ENCODE assay signal across 9 cellular contexts in genomic region chr6:106141441-106142237, GRCh38. TPM values are rescaled to one million over a fixed set of nuclear protein-coding genes. Genes with fewer than 3 reads are reported as not detected.
DNase-seq lines count a peak whose midpoint lies in the region; ATAC-seq and TF ChIP-seq lines count a peak whose summit lies in the region.
"Had no signal": no experiment of that assay in that cellular context is flagged by ENCODE, and none has a peak within 500 bp of the region (broad histone marks: within the 10 kb centered on the region; RNA-seq: fewer than 3 reads in every experiment).

No MANE protein-coding gene starts in this region.

- BruUV-seq in mammary epithelial cell (replicated peaks; lab: Mats Ljungman, UMichigan) = no TSS peak

- no peaks in the 10 kb centered on the region for H3K27me3 Mint-ChIP-seq in activated T-helper 1 cell treated with anti-CD3 and anti-CD28 coated beads, Interleukin-12 subunit alpha, Interleukin-12 subunit beta, Interleukin-2, Interleukin-4 antibody, amounts not matched to agents 30 ng/mL and 10 ng/mL and 1 ng/mL, durations not matched to agents 14 hours and 24 hours and 36 hours (ENCODE audit: insufficient read depth)

- intact Hi-C loops in mammary epithelial cell (cut with micrococcal nuclease) = no loop called here
- intact Hi-C loops in breast epithelium (cut with DNase I; ENCODE audit: low total_unique reads) = no loop called here
- intact Hi-C loops in activated T-helper 1 cell treated with anti-CD3 and anti-CD28 coated beads, Interleukin-12 subunit alpha, Interleukin-12 subunit beta, Interleukin-2, Interleukin-4 antibody, amounts not matched to agents 30 ng/mL and 10 ng/mL and 1 ng/mL, durations not matched to agents 14 hours and 24 hours and 36 hours (cut with micrococcal nuclease) = loop anchor here (1.0 to 2.0 kb wide), 6 partner anchors 23 to 81 kb away; no protein-coding TSS in a partner anchor

- CTCF ChIA-PET in mammary epithelial cell (lab: Charles Lee; ENCODE audit: low non-redundant PET) = no interaction called here

- H3K4me3 Mint-ChIP-seq in activated T-helper 1 cell treated with anti-CD3 and anti-CD28 coated beads, Interleukin-12 subunit alpha, Interleukin-12 subunit beta, Interleukin-2, Interleukin-4 antibody, amounts not matched to agents 30 ng/mL and 10 ng/mL and 1 ng/mL, durations not matched to agents 14 hours and 24 hours and 36 hours = peak overlapping the region; percentile 59

- in situ Hi-C loops in mammary epithelial cell (cut with MboI; ENCODE audit: low sequenced_read_pairs in 2 of 2) = no loop called here

- TF ChIP-seq CTCF in mammary epithelial cell (conservative IDR thresholded peaks at IDR 0.05 in 1 of 2, IDR thresholded peaks at IDR 0.05 in 1 of 2; ENCODE audit: extremely low read depth in 1 of 2, insufficient read depth in 1 of 2, low read depth in 1 of 2, low read length in 2 of 2) = no peak
- TF ChIP-seq CTCF in breast epithelium (IDR thresholded peaks at IDR 0.05) = no peak

- no peak overlapping the region for H3K9ac ChIP-seq in mammary epithelial cell (ENCODE audit: insufficient read depth, low read length)

- H3K27ac Mint-ChIP-seq in activated T-helper 1 cell treated with anti-CD3 and anti-CD28 coated beads, Interleukin-12 subunit alpha, Interleukin-12 subunit beta, Interleukin-2, Interleukin-4 antibody, amounts not matched to agents 30 ng/mL and 10 ng/mL and 1 ng/mL, durations not matched to agents 14 hours and 24 hours and 36 hours = peak overlapping the region; percentile 90

- dilution Hi-C loops in mammary epithelial cell (cut with HindIII; ENCODE audit: low sequenced_read_pairs) = no loop called here

- WGBS in mammary epithelial cell (ENCODE audit: low coverage, missing lambda C conversion rate) = 73% methylated on average over 8 of the region's 9 CpGs

- no peaks in the 10 kb centered on the region for H4K20me1 ChIP-seq in mammary epithelial cell (ENCODE audit: insufficient read depth, low read length)

- no peak overlapping the region for H2AFZ ChIP-seq in mammary epithelial cell (ENCODE audit: low read depth, low read length)

- H3K36me3 Mint-ChIP-seq in activated T-helper 1 cell treated with anti-CD3 and anti-CD28 coated beads, Interleukin-12 subunit alpha, Interleukin-12 subunit beta, Interleukin-2, Interleukin-4 antibody, amounts not matched to agents 30 ng/mL and 10 ng/mL and 1 ng/mL, durations not matched to agents 14 hours and 24 hours and 36 hours (ENCODE audit: low read depth) = peaks cover 1% of the 10 kb centered on the region

- H3K9me3 Mint-ChIP-seq in activated T-helper 1 cell treated with anti-CD3 and anti-CD28 coated beads, Interleukin-12 subunit alpha, Interleukin-12 subunit beta, Interleukin-2, Interleukin-4 antibody, amounts not matched to agents 30 ng/mL and 10 ng/mL and 1 ng/mL, durations not matched to agents 14 hours and 24 hours and 36 hours = no peaks in the 10 kb centered on the region

- H3K36me3 ChIP-seq in mammary epithelial cell (ENCODE audit: insufficient read depth, low read length) = no peaks in the 10 kb centered on the region
- H3K36me3 ChIP-seq in breast epithelium = no peaks in the 10 kb centered on the region

- TF ChIP-seq POLR2A in breast epithelium (IDR thresholded peaks at IDR 0.05) = no peak

- no peaks in the 10 kb centered on the region for H3K27me3 ChIP-seq in mammary epithelial cell (ENCODE audit: insufficient read depth, low read length)
- H3K27me3 ChIP-seq in breast epithelium = no peaks in the 10 kb centered on the region

- H3K4me1 ChIP-seq in mammary epithelial cell (ENCODE audit: insufficient read depth, low read length) (peaks cover 8% of the 10 kb centered on the region), breast epithelium (no peaks in the 10 kb centered on the region)

- no peak overlapping the region for H3K4me2 ChIP-seq in mammary epithelial cell (ENCODE audit: insufficient read depth, low read depth, low read length)

- H3K27ac ChIP-seq in mammary epithelial cell (ENCODE audit: insufficient read depth, low read depth, low read length) (no peak overlapping the region), breast epithelium (no peak overlapping the region)
- H3K27ac ChIP-seq: VCaP had no signal

- H3K9me3 ChIP-seq in mammary epithelial cell (replicated peaks; ENCODE audit: insufficient read depth, low read length) = no peaks in the 10 kb centered on the region
- no peaks in the 10 kb centered on the region for H3K9me3 ChIP-seq in breast epithelium

- DNase-seq in mammary epithelial cell = peak; percentile 54
- no peak for DNase-seq in breast epithelium (ENCODE audit: low spot score in 2 of 2)
- DNase-seq in activated T-helper 1 cell treated with anti-CD3 and anti-CD28 coated beads, Interleukin-12 subunit alpha, Interleukin-12 subunit beta, Interleukin-2, Interleukin-4 antibody, amounts not matched to agents 30 ng/mL and 10 ng/mL and 1 ng/mL, durations not matched to agents 14 hours and 24 hours and 36 hours (ENCODE audit: low spot score) = peak; percentile 51
- peak; percentile 57 to 76 for DNase-seq in stimulated activated CD8-positive, alpha-beta memory T cell treated with anti-CD3 and anti-CD28 coated beads, Interleukin-15, amount 100 ng/mL, for 48 hours (ENCODE audit: low read depth in 2 of 2)
- DNase-seq in iPS-NIHi11 (ENCODE audit: low spot score) = no peak
- no peak for DNase-seq in NCI-H510A (lab: John Stamatoyannopoulos, UW)
- no peak for DNase-seq in NCI-H1048 (lab: John Stamatoyannopoulos, UW)

- H3K79me2 ChIP-seq in mammary epithelial cell (ENCODE audit: insufficient read depth, low read length) = no peaks in the 10 kb centered on the region

- peak; percentile 78 for ATAC-seq in HG03442 (IDR thresholded peaks at IDR 0.05; ENCODE audit: unreplicated experiment)

- H3K4me1 Mint-ChIP-seq in activated T-helper 1 cell treated with anti-CD3 and anti-CD28 coated beads, Interleukin-12 subunit alpha, Interleukin-12 subunit beta, Interleukin-2, Interleukin-4 antibody, amounts not matched to agents 30 ng/mL and 10 ng/mL and 1 ng/mL, durations not matched to agents 14 hours and 24 hours and 36 hours (ENCODE audit: low read depth) = peaks cover 70% of the 10 kb centered on the region

- H3K4me3 ChIP-seq in mammary epithelial cell (replicated peaks in 1 of 3; ENCODE audit: insufficient read depth in 1 of 3, low read depth in 2 of 3, low read length in 3 of 3) (no peak overlapping the region), breast epithelium (no peak overlapping the region)

RNA-seq across cellular contexts. Expression of gene PRDM1, which starts 55.5 kb away (rescaled TPM):
- 10 to 100 TPM in 1 of 2 donors, 1 to 10 TPM in 1; 5.7 to 17.7 TPM for total RNA-seq in mammary epithelial cell
- 3.2 TPM for polyA plus RNA-seq in mammary epithelial cell
- polyA minus RNA-seq in mammary epithelial cell = 20.5 TPM
- 10 to 100 TPM in 2 of 3 donors, 1 to 10 TPM in 1; 6.9 to 16.0 (median 13.1) TPM for total RNA-seq in breast epithelium
- 74.1 and 78.8 TPM in 2 replicates for total RNA-seq in activated T-helper 1 cell treated with anti-CD3 and anti-CD28 coated beads, Interleukin-12 subunit alpha, Interleukin-12 subunit beta, Interleukin-2, Interleukin-4 antibody, amounts not matched to agents 30 ng/mL and 10 ng/mL and 1 ng/mL, durations not matched to agents 14 hours and 24 hours and 36 hours

Comparison
In these comparisons a context has a peak if more than half of its experiments do, and no peak if none do; other contexts are left out.
1. DNase-seq: peak in mammary epithelial cell (single experiment), activated T-helper 1 cell treated with anti-CD3 and anti-CD28 coated beads, Interleukin-12 subunit alpha, Interleukin-12 subunit beta, Interleukin-2, Interleukin-4 antibody, amounts not matched to agents 30 ng/mL and 10 ng/mL and 1 ng/mL, durations not matched to agents 14 hours and 24 hours and 36 hours (single experiment) and stimulated activated CD8-positive, alpha-beta memory T cell treated with anti-CD3 and anti-CD28 coated beads, Interleukin-15, amount 100 ng/mL, for 48 hours (2 of 2); none in breast epithelium (0 of 2), iPS-NIHi11 (single experiment), NCI-H510A (single experiment) and NCI-H1048 (single experiment).